Comparison of ENCODE assay signal across 21 cellular contexts in genomic region chr17:36127199-36127881, GRCh38. TPM values are rescaled to one million over a fixed set of nuclear protein-coding genes. Genes with fewer than 3 reads are reported as not detected.
DNase-seq lines count a peak whose midpoint lies in the region; ATAC-seq and TF ChIP-seq lines count a peak whose summit lies in the region.
"Had no signal": no experiment of that assay in that cellular context is flagged by ENCODE, and none has a peak within 500 bp of the region (broad histone marks: within the 10 kb centered on the region; RNA-seq: fewer than 3 reads in every experiment).

No MANE protein-coding gene starts in this region.

- H3K27me3 Mint-ChIP-seq in central memory CD8-positive, alpha-beta T cell, result no peaks in the 10 kb centered on the region
- H3K27me3 Mint-ChIP-seq in GM23338 (ENCODE audit: insufficient read depth, low read depth, poor library complexity), result peaks cover 7% of the 10 kb centered on the region

- DNase-seq in GM06990 (ENCODE audit: extremely low read depth, insufficient read length), result peak; percentile 61
- no peak for DNase-seq in central memory CD8-positive, alpha-beta T cell (ENCODE audit: low spot score in 2 of 2)
- no peak for DNase-seq in psoas muscle
- no peak for DNase-seq in GM23338 (ENCODE audit: low spot score)
- DNase-seq in dermis blood vessel endothelial cell, result no peak
- no peak for DNase-seq in right atrium auricular region (ENCODE audit: low spot score)
- DNase-seq: activated CD4-positive, alpha-beta T cell treated with anti-CD3 and anti-CD28 coated beads, Interleukin-2, amount 10 ng/mL, durations not matched to agents 7 days and 5 days; activated T-cell treated with anti-CD3 and anti-CD28 coated beads, Interleukin-2, amount 50 U/mL, for 72 hours; GDM1; hippocampal formation; KBM-7; left cardiac atrium; NCI-H1694; NCI-H524 treated with DMSO at 0.1 percent for 48 hours; RPMI8226; thyroid gland had no signal

- H4K20me1 ChIP-seq in GM23338 (replicated peaks; ENCODE audit: insufficient read depth), result no peaks in the 10 kb centered on the region

- H3K27ac ChIP-seq in psoas muscle (no peak overlapping the region), GM23338 (ENCODE audit: low read depth) (no peak overlapping the region), right atrium auricular region (no peak overlapping the region)
- H3K27ac ChIP-seq: thyroid gland had no signal

- 74 to 85% (median 81%) methylated on average over 7 of the region's 7 CpGs for WGBS in psoas muscle, 3 donors

- peaks cover 9% of the 10 kb centered on the region for H3K36me3 Mint-ChIP-seq in central memory CD8-positive, alpha-beta T cell (ENCODE audit: insufficient read depth)
- peaks cover 35% of the 10 kb centered on the region for H3K36me3 Mint-ChIP-seq in GM23338 (ENCODE audit: low read depth)

- no peak for TF ChIP-seq CTCF in GM06990 (IDR thresholded peaks at IDR 0.05; ENCODE audit: insufficient read depth, low read length, poor library complexity, severe bottlenecking)
- no peak for TF ChIP-seq CTCF in psoas muscle (IDR thresholded peaks at IDR 0.05)
- TF ChIP-seq CTCF in GM23338 (conservative IDR thresholded peaks at IDR 0.05; ENCODE audit: low read depth in 2 of 2), result no peak
- no peak for TF ChIP-seq CTCF in right atrium auricular region (IDR thresholded peaks at IDR 0.05)

- H3K9me3 ChIP-seq in psoas muscle (peaks cover 13% of the 10 kb centered on the region), right atrium auricular region (peaks cover 0 to 21% of the 10 kb centered on the region in 2 donors)
- H3K9me3 ChIP-seq: thyroid gland had no signal

- H3K4me1 ChIP-seq in psoas muscle (no peaks in the 10 kb centered on the region), GM23338 (ENCODE audit: insufficient read depth) (peaks cover 21% of the 10 kb centered on the region), right atrium auricular region (no peaks in the 10 kb centered on the region)

- H3F3A ChIP-seq in GM23338 (replicated peaks; ENCODE audit: low read depth), result no peaks in the 10 kb centered on the region

- H3K36me3 ChIP-seq in GM06990 (ENCODE audit: control insufficient read depth, insufficient read depth, low read length), result no peaks in the 10 kb centered on the region
- H3K36me3 ChIP-seq in psoas muscle (ENCODE audit: insufficient read depth in 1 of 2, low read depth in 1 of 2), result no peaks in the 10 kb centered on the region
- H3K36me3 ChIP-seq in GM23338 (ENCODE audit: insufficient read depth), result peaks cover 15% of the 10 kb centered on the region
- no peaks in the 10 kb centered on the region for H3K36me3 ChIP-seq in right atrium auricular region
- H3K36me3 ChIP-seq: thyroid gland had no signal

- H3K27me3 ChIP-seq in GM06990 (replicated peaks; ENCODE audit: control insufficient read depth, insufficient read depth, low read length), result no peaks in the 10 kb centered on the region
- peaks cover 0 to 3% (median 2%) of the 10 kb centered on the region in 3 donors for H3K27me3 ChIP-seq in psoas muscle (ENCODE audit: insufficient read depth in 3 of 3, low read length in 2 of 3)
- no peaks in the 10 kb centered on the region for H3K27me3 ChIP-seq in GM23338 (ENCODE audit: insufficient read depth)
- no peaks in the 10 kb centered on the region for H3K27me3 ChIP-seq in right atrium auricular region
- H3K27me3 ChIP-seq: thyroid gland had no signal

- no peak overlapping the region for H3K4me2 ChIP-seq in GM23338

- H3K4me3 Mint-ChIP-seq in central memory CD8-positive, alpha-beta T cell, result peak overlapping the region; percentile 60
- no peak overlapping the region for H3K4me3 Mint-ChIP-seq in GM23338
- H3K4me3 Mint-ChIP-seq: activated CD4-positive, alpha-beta T cell treated with anti-CD3 and anti-CD28 coated beads, Interleukin-2, amount 10 ng/mL, durations not matched to agents 7 days and 5 days; activated T-cell treated with anti-CD3 and anti-CD28 coated beads, Interleukin-2, amount 50 U/mL, for 72 hours; T-helper 1 cell treated with Interleukin-12 subunit alpha and Interleukin-12 subunit beta and Interleukin-4 antibody, amounts not matched to agents 30 μg/mL and 1 μg/mL, for 36 hours had no signal

- H3K4me3 ChIP-seq in GM06990 (replicated peaks; ENCODE audit: low read depth, low read length) (peak overlapping the region; percentile 16), psoas muscle (no peak overlapping the region), GM23338 (no peak overlapping the region), right atrium auricular region (no peak overlapping the region)
- H3K4me3 ChIP-seq: thyroid gland had no signal

- H3K9me2 ChIP-seq in GM23338 (ENCODE audit: insufficient read depth), result 0 out of 2 replicates have a peak, but pooled peaks cover 8% of the 10 kb centered on the region

- peaks cover 6% of the 10 kb centered on the region for H3K9me3 Mint-ChIP-seq in central memory CD8-positive, alpha-beta T cell
- peaks cover 44% of the 10 kb centered on the region for H3K9me3 Mint-ChIP-seq in GM23338

- intact Hi-C loops in psoas muscle (cut with DNase I), result no loop called here

- H3K4me1 Mint-ChIP-seq in central memory CD8-positive, alpha-beta T cell, result peaks cover 58% of the 10 kb centered on the region
- peaks cover 20% of the 10 kb centered on the region for H3K4me1 Mint-ChIP-seq in GM23338
- H3K4me1 Mint-ChIP-seq: activated CD4-positive, alpha-beta T cell treated with anti-CD3 and anti-CD28 coated beads, Interleukin-2, amount 10 ng/mL, durations not matched to agents 7 days and 5 days had no signal

- peak overlapping the region; percentile 90 for H3K27ac Mint-ChIP-seq in central memory CD8-positive, alpha-beta T cell (ENCODE audit: low read depth)
- no peak overlapping the region; the same call in 1 of the 2 replicates for H3K27ac Mint-ChIP-seq in GM23338
- H3K27ac Mint-ChIP-seq: activated CD4-positive, alpha-beta T cell treated with anti-CD3 and anti-CD28 coated beads, Interleukin-2, amount 10 ng/mL, durations not matched to agents 7 days and 5 days; activated T-cell treated with anti-CD3 and anti-CD28 coated beads, Interleukin-2, amount 50 U/mL, for 72 hours; T-helper 1 cell treated with Interleukin-12 subunit alpha and Interleukin-12 subunit beta and Interleukin-4 antibody, amounts not matched to agents 30 μg/mL and 1 μg/mL, for 36 hours had no signal

- peak; percentile 78 for ATAC-seq in GM19372 (IDR thresholded peaks at IDR 0.05; ENCODE audit: low read depth, unreplicated experiment)
- ATAC-seq in HG02938 (IDR thresholded peaks at IDR 0.05; ENCODE audit: unreplicated experiment), result peak; percentile 54
- ATAC-seq in central memory CD8-positive, alpha-beta T cell (replicated peaks; ENCODE audit: extremely low read depth, poor library complexity, severe bottlenecking), result peak; percentile 76
- no peak for ATAC-seq in psoas muscle
- ATAC-seq in GM23338, result no peak
- ATAC-seq: activated T-cell treated with anti-CD3 and anti-CD28 coated beads, Interleukin-2, amount 50 U/mL, for 72 hours had no signal

- H2AFZ ChIP-seq in GM23338, result no peak overlapping the region

- H3K79me2 ChIP-seq in GM23338 (replicated peaks; ENCODE audit: insufficient read depth), result no peaks in the 10 kb centered on the region

RNA-seq across cellular contexts. Expression of gene CCL4, which starts 23.7 kb away (rescaled TPM):
- 1 to 10 TPM in 1 of 4 donors, under 1 TPM in 3; 0.41 to 2.2 (median 0.56) TPM for total RNA-seq in psoas muscle
- under 1 TPM; 0.13 to 0.40 (median 0.20) TPM for polyA plus RNA-seq in psoas muscle
- total RNA-seq in GM23338 (2014; rRNA removed; shearing (Covaris generic)), result not detected in 2 replicates
- not detected in 2 replicates for polyA plus RNA-seq in GM23338 (2016; fragmentation: Nextera tagmentation; extraction: Ambion mirVana)
- not detected in 2 replicates for total RNA-seq in dermis blood vessel endothelial cell
- 1 to 10 TPM; 1.7 to 2.8 TPM for total RNA-seq in right atrium auricular region
- total RNA-seq: pulmonary artery endothelial cell had no signal

RNA-seq across cellular contexts. Expression of gene CCL3, which starts 37.4 kb away (rescaled TPM):
- total RNA-seq in psoas muscle (1 to 10 TPM in 1 of 4 donors, under 1 TPM in 2, not detected in 1; 0.25 to 3.6 (median 0.30) TPM), dermis blood vessel endothelial cell (not detected in 2 replicates), right atrium auricular region (1 to 10 TPM; 1.0 to 2.0 TPM)
- polyA plus RNA-seq in psoas muscle (under 1 TPM; 0.06 to 0.34 (median 0.22) TPM), GM23338 (2016; fragmentation: Nextera tagmentation; extraction: Ambion mirVana) (0.40 TPM in 1 of 2 replicates, not detected in the other)
- total RNA-seq in GM23338 (2014; rRNA removed; shearing (Covaris generic)), result not detected in 2 replicates
- total RNA-seq: pulmonary artery endothelial cell had no signal

RNA-seq across cellular contexts. Expression of gene TBC1D3B, which starts 49.1 kb away (rescaled TPM):
- total RNA-seq in psoas muscle (1 to 10 TPM; 1.3 to 5.6 (median 3.7) TPM), dermis blood vessel endothelial cell (0.85 and 1.6 TPM in 2 replicates), right atrium auricular region (not detected)
- polyA plus RNA-seq in psoas muscle (1 to 10 TPM; 1.3 to 2.0 (median 1.5) TPM), GM23338 (2016; fragmentation: Nextera tagmentation; extraction: Ambion mirVana) (0.80 and 0.95 TPM in 2 replicates)
- total RNA-seq in GM23338 (2014; rRNA removed; shearing (Covaris generic)), result 0.54 and 1.3 TPM in 2 replicates
- total RNA-seq: epithelial cell of proximal tubule had no signal

Comparison
In these comparisons a context has a peak if more than half of its experiments do, and no peak if none do; other contexts are left out.
1. ATAC-seq: peak in GM19372 (single experiment), HG02938 (single experiment) and central memory CD8-positive, alpha-beta T cell (single experiment); none in psoas muscle (0 of 4) and GM23338 (single experiment).